Comparison of ENCODE assay signal across 8 cellular contexts in genomic region chr2:65053199-65053598, GRCh38. TPM values are rescaled to one million over a fixed set of nuclear protein-coding genes. Genes with fewer than 3 reads are reported as not detected.
DNase-seq lines count a peak whose midpoint lies in the region; ATAC-seq, FAIRE-seq and TF ChIP-seq lines count a peak whose summit lies in the region.

No MANE protein-coding gene starts in this region.

- POLR2A ChIA-PET in GM12878 (lab: Charles Lee): interaction anchor here (0.6 to 3.8 kb wide), 8 partner anchors 12 to 175 kb away, joined by 3 to 12 read pairs (median 4); partner anchors contain the start of gene ACTR2

- peaks cover 4% of the 10 kb centered on the region for H3K79me2 ChIP-seq in GM12878 (ENCODE audit: control insufficient read depth, insufficient read depth, low read length)

- TF ChIP-seq RAD21 in GM12878 (IDR thresholded peaks at IDR 0.05; ENCODE audit: insufficient read depth, low read depth, low read length): no peak

- peak; percentile 54 for ATAC-seq in GM18502 (IDR thresholded peaks at IDR 0.05; ENCODE audit: poor library complexity, unreplicated experiment)
- peak; percentile 46 for ATAC-seq in GM21515 (IDR thresholded peaks at IDR 0.05; ENCODE audit: unreplicated experiment)
- peak; percentile 54 for ATAC-seq in HG03571 (IDR thresholded peaks at IDR 0.05; ENCODE audit: unreplicated experiment)
- peak; percentile 71 for ATAC-seq in GM12878
- ATAC-seq in aorta (ENCODE audit: low FRiP score): no peak

- peak; percentile 99 for FAIRE-seq in GM12878 (lab: Jason Lieb, UNC)

- BruUV-seq in GM12878 (replicated peaks; lab: Mats Ljungman, UMichigan): no TSS peak

- H3K36me3 Mint-ChIP-seq in endodermal cell (ENCODE audit: low read depth): peaks cover 19% of the 10 kb centered on the region

- H3K4me1 ChIP-seq in GM12878 (ENCODE audit: control insufficient read depth, insufficient read depth, low read length): peaks cover 47% of the 10 kb centered on the region
- no peaks in the 10 kb centered on the region for H3K4me1 ChIP-seq in aorta (ENCODE audit: control insufficient read depth in 1 of 2, insufficient read depth in 2 of 2, low read length in 2 of 2)
- H3K4me1 ChIP-seq in endodermal cell (ENCODE audit: control insufficient read depth, insufficient read depth, low read length): no peaks in the 10 kb centered on the region

- CTCF ChIA-PET in GM12878 (lab: Yijun Ruan, JAX): interaction anchor here (0.7 to 4.5 kb wide), 11 partner anchors 12 to 186 kb away, joined by 3 to 46 read pairs (median 4); partner anchors contain the start of gene RAB1A

- H3K27ac ChIP-seq in GM12878 (ENCODE audit: control insufficient read depth, insufficient read depth) (peak overlapping the region; percentile 70), aorta (ENCODE audit: low read depth in 1 of 2, low read length in 2 of 2) (no peak overlapping the region), endodermal cell (ENCODE audit: low read depth, low read length) (no peak overlapping the region)

- no peak overlapping the region for H3K9ac ChIP-seq in GM12878 (ENCODE audit: control insufficient read depth, insufficient read depth, low read length)
- H3K9ac ChIP-seq in endodermal cell (ENCODE audit: extremely low read depth, low read length, poor library complexity, severe bottlenecking): no peak overlapping the region

- peak; percentile 91 for DNase-seq in GM12878 (ENCODE audit: low read depth, low spot score)
- no peak for DNase-seq in stimulated activated CD4-positive, alpha-beta T cell treated with anti-CD3 and anti-CD28 coated beads, Interleukin-2, amount 100 ng/mL, for 48 hours
- no peak for DNase-seq in aorta
- no peak for DNase-seq in kidney glomerular epithelial cell (lab: John Stamatoyannopoulos, UW)
- no peak for DNase-seq in endodermal cell

- H3K27me3 ChIP-seq in GM12878 (replicated peaks in 1 of 2; ENCODE audit: control insufficient read depth in 2 of 2, insufficient read depth in 2 of 2, low read length in 1 of 2) (no peaks in the 10 kb centered on the region), aorta (ENCODE audit: control insufficient read depth in 1 of 2, insufficient read depth in 2 of 2, low read length in 1 of 2) (no peaks in the 10 kb centered on the region), endodermal cell (ENCODE audit: control insufficient read depth, insufficient read depth, low read length, poor library complexity, severe bottlenecking) (no peaks in the 10 kb centered on the region)

- no peaks in the 10 kb centered on the region for H4K20me1 ChIP-seq in GM12878 (ENCODE audit: control insufficient read depth, insufficient read depth)

- peaks cover 11% of the 10 kb centered on the region for H3K27me3 Mint-ChIP-seq in endodermal cell (ENCODE audit: insufficient read depth)

- TF ChIP-seq EP300 in GM12878 (IDR thresholded peaks at IDR 0.05; ENCODE audit: borderline replicate concordance in 1 of 2, control insufficient read depth in 1 of 2, low read depth in 2 of 2, low read length in 2 of 2): peak; percentile 93

- H3K4me2 ChIP-seq in GM12878 (ENCODE audit: control insufficient read depth, insufficient read depth): peak overlapping the region; percentile 97

- no peak overlapping the region for H3K4me3 Mint-ChIP-seq in endodermal cell

- SMC1A ChIA-PET in GM12878 (lab: Charles Lee; ENCODE audit: uncharacterized antibody, unreplicated experiment): interaction anchor here (0.7 to 5.5 kb wide), 14 partner anchors 10 to 472 kb away, joined by 3 to 36 read pairs (median 4); no protein-coding TSS in a partner anchor

- 4% methylated on average over 1 of the region's 1 CpG for WGBS in GM12878 (ENCODE audit: insufficient coverage, insufficient replicate concordance, low lambda C conversion rate, missing lambda C conversion rate)
- WGBS in aorta, 2 donors: 32 to 42% methylated on average over 1 of the region's 1 CpG
- 80 to 94% methylated on average over 1 of the region's 1 CpG for WGBS in endodermal cell (ENCODE audit: insufficient coverage in 1 of 2, insufficient read length in 1 of 2), 2 experiments

- TF ChIP-seq CTCF in GM12878 (IDR thresholded peaks at IDR 0.05 in 2 of 3, conservative IDR thresholded peaks at IDR 0.05 in 1 of 3; ENCODE audit: control insufficient read depth in 2 of 3, extremely low read depth in 1 of 3, insufficient read depth in 1 of 3, low read depth in 3 of 3, low read length in 3 of 3): no peak
- no peak for TF ChIP-seq CTCF in endodermal cell (conservative IDR thresholded peaks at IDR 0.05)

- TF ChIP-seq POLR2A in GM12878 (IDR thresholded peaks at IDR 0.05; ENCODE audit: low read depth, low read length): peak; percentile 55; the same call in 1 of the 2 replicates

- H3K9me3 Mint-ChIP-seq in endodermal cell: peaks cover 12% of the 10 kb centered on the region

- H3K9me3 ChIP-seq in GM12878 (replicated peaks; ENCODE audit: control insufficient read depth, insufficient read depth, low read length) (peaks cover 8% of the 10 kb centered on the region; the same call in 2 of the 3 replicates), aorta (ENCODE audit: control insufficient read depth, low read length) (no peaks in the 10 kb centered on the region), endodermal cell (ENCODE audit: control insufficient read depth, low read length) (peaks cover 12% of the 10 kb centered on the region)

- H3K27ac Mint-ChIP-seq in endodermal cell: no peak overlapping the region

- peaks cover 10% of the 10 kb centered on the region for H3K4me1 Mint-ChIP-seq in endodermal cell

- RAD21 ChIA-PET in GM12878 (lab: Charles Lee; ENCODE audit: unreplicated experiment): interaction anchor here (1.4 to 5.5 kb wide), 6 partner anchors 12 to 138 kb away, joined by 3 to 58 read pairs (median 6); partner anchors contain the start of gene RAB1A

- H3K4me3 ChIP-seq in GM12878: 0 out of 2 replicates have a peak overlapping the region, but pooled peaks have one; percentile 13
- no peak overlapping the region for H3K4me3 ChIP-seq in aorta (ENCODE audit: low read length in 2 of 2)
- no peak overlapping the region for H3K4me3 ChIP-seq in endodermal cell (ENCODE audit: low read length)

- in situ Hi-C loops in GM12878 (cut with MboI): no loop called here

- intact Hi-C loops in GM12878 (cut with micrococcal nuclease; ENCODE audit: unreplicated experiment): no loop called here
- intact Hi-C loops in aorta (cut with DNase I): loop anchor here in 1 of 2 donors (5.0 kb wide), 1 partner anchor 384 kb away; no protein-coding TSS in a partner anchor

- H3K36me3 ChIP-seq in GM12878 (ENCODE audit: control insufficient read depth in 2 of 2, insufficient read depth in 2 of 2, low read length in 1 of 2) (no peaks in the 10 kb centered on the region), aorta (ENCODE audit: control insufficient read depth in 1 of 2, insufficient read depth in 2 of 2, low read length in 1 of 2) (no peaks in the 10 kb centered on the region), endodermal cell (ENCODE audit: control insufficient read depth, insufficient read depth, low read length) (no peaks in the 10 kb centered on the region)

- H2AFZ ChIP-seq in GM12878 (ENCODE audit: control insufficient read depth, low read depth, low read length): no peak overlapping the region

TF ChIP-seq in GM12878, 131 proteins besides CTCF, POLR2A, EP300 and RAD21 (continues in another document):
- TF ChIP-seq BACH1 (IDR thresholded peaks at IDR 0.05; ENCODE audit: borderline replicate concordance): peak; percentile 68; the same call in 1 of the 2 replicates
- TF ChIP-seq MLLT1 (IDR thresholded peaks at IDR 0.05): peak; percentile 84
- TF ChIP-seq GABPA (IDR thresholded peaks at IDR 0.05; ENCODE audit: low read depth): no peak
- TF ChIP-seq ZBED1 (IDR thresholded peaks at IDR 0.05; ENCODE audit: borderline replicate concordance): peak; percentile 72; the same call in 1 of the 2 replicates

RNA-seq across cellular contexts. Expression of gene CEP68, which starts 3.0 kb away (rescaled TPM):
- total RNA-seq in GM12878 (2013; cell fraction: nucleolus; rRNA removed): 45.8 and 53.3 TPM in 2 replicates
- total RNA-seq in GM12878 (2014; rRNA removed): 6.9 and 7.6 TPM in 2 replicates
- total RNA-seq in GM12878 (2014; rRNA removed; fragmentation: Illumina TruSeq; extraction: Trizol): 7.2 and 7.8 TPM in 2 replicates
- total RNA-seq in GM12878 (2021): 10.8 and 11.1 TPM in 2 replicates
- 2.7 TPM for polyA plus RNA-seq in GM12878 (2011; ENCODE audit: low read depth)
- 6.2 and 6.5 TPM in 2 replicates for polyA plus RNA-seq in GM12878 (2011; rRNA removed)
- 4.2 and 4.8 TPM in 2 replicates for polyA plus RNA-seq in GM12878 (2011; cell fraction: cytosol; rRNA removed)
- polyA plus RNA-seq in GM12878 (2011; cell fraction: nucleus; rRNA removed): 8.9 and 9.9 TPM in 2 replicates
- polyA plus RNA-seq in GM12878 (2012): 4.8 and 6.5 TPM in 2 replicates
- 7.6 and 7.7 TPM in 2 replicates for polyA plus RNA-seq in GM12878 (2014; fragmentation: Illumina TruSeq; extraction: Trizol)
- 1 to 10 TPM; 1.1 to 2.2 TPM for polyA plus RNA-seq in GM12878 (2014; fragmentation: Nextera tagmentation; extraction: Ambion mirVana)
- polyA plus RNA-seq in GM12878 (2014; rRNA removed): 6.1 and 6.5 TPM in 2 replicates
- polyA plus RNA-seq in GM12878 (2016; fragmentation: Nextera tagmentation; extraction: Ambion mirVana): 10 to 100 TPM in 1 of 2 experiments, 1 to 10 TPM in 1; 9.7 to 11.1 TPM
- 8.5 and 13.7 TPM in 2 replicates for polyA minus RNA-seq in GM12878 (2011; rRNA and poly(A)+ RNA removed)
- polyA minus RNA-seq in GM12878 (2011; cell fraction: cytosol; rRNA and poly(A)+ RNA removed): 2.7 and 4.9 TPM in 2 replicates
- 8.3 and 10.1 TPM in 2 replicates for polyA minus RNA-seq in GM12878 (2011; cell fraction: nucleus; rRNA and poly(A)+ RNA removed)
- total RNA-seq in aorta: 10 to 100 TPM; 16.6 to 31.0 TPM
- 1 to 10 TPM; 3.5 to 9.2 TPM for polyA plus RNA-seq in aorta
- 10 to 100 TPM; 13.7 to 17.7 TPM for total RNA-seq in endodermal cell
- polyA plus RNA-seq in endodermal cell (2013, experiment 1 of 2): 18.0 TPM
- polyA plus RNA-seq in endodermal cell (2013, experiment 2 of 2): 17.7 TPM
